27 cellular contexts compared by ENCODE assay signal in the genomic region with DNA sequence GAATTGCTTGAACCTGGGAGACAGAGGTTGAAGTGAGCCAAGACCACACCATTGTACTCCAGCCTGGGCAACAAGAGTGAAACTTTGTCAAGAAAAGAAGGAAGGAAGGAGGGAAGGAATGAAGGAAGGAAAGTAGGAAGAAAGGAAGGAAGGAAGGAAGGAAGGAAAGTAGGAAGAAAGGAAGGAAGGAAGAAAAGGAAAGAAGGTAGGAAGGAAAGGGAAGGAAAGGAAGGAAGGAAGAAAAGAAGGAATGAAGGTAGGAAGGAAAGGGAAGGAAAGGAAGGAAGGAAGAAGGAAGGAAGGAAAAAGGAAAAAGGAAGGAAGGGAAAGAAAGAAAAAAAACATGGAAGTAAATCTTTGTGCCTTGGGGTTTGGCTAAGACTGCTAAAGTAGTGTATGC. TPM values are rescaled to one million over a fixed set of nuclear protein-coding genes. Genes with fewer than 3 reads are reported as not detected.
A peak's percentile ranks its signal among the peaks of the same experiment; 100 is the strongest.
DNase-seq lines count a peak whose midpoint lies in the region; ATAC-seq, FAIRE-seq and TF ChIP-seq lines count a peak whose summit lies in the region.
"Had no signal": no experiment of that assay in that cellular context is flagged by ENCODE, and none has a peak within 500 bp of the region (broad histone marks: within the 10 kb centered on the region; RNA-seq: fewer than 3 reads in every experiment).

No MANE protein-coding gene starts in this region.

- H3K9me3 ChIP-seq in HEK293 (ENCODE audit: control insufficient read depth, insufficient read depth, low read depth, low read length) (no peaks in the 10 kb centered on the region), osteoblast (ENCODE audit: low read depth, low read length) (no peaks in the 10 kb centered on the region)
- H3K9me3 ChIP-seq: BE2C, BLaER1 had no signal

- peaks cover 59% of the 10 kb centered on the region for H3K27me3 ChIP-seq in osteoblast (ENCODE audit: insufficient read depth, low read length)

- H3K27me3 Mint-ChIP-seq in activated naive CD4-positive, alpha-beta T cell treated with anti-CD3 and anti-CD28 coated beads, Interleukin-2, amount 50 U/mL, for 24 hours, result peaks cover 39% of the 10 kb centered on the region
- H3K27me3 Mint-ChIP-seq in WTC11 (ENCODE audit: low read depth), result peaks cover 96% of the 10 kb centered on the region

- POLR2A ChIA-PET in HEK293 (lab: Yijun Ruan, JAX), result no interaction called here
- POLR2A ChIA-PET in WTC11 (lab: Charles Lee), result no interaction called here

- H2AFZ ChIP-seq in osteoblast (ENCODE audit: low read length), result no peak overlapping the region

- no peak for TF ChIP-seq CTCF in HEK293 (tag by site-specific recombination; IDR thresholded peaks at IDR 0.05)
- TF ChIP-seq CTCF in WTC11 (IDR thresholded peaks at IDR 0.05), result no peak
- TF ChIP-seq CTCF in osteoblast (IDR thresholded peaks at IDR 0.05; ENCODE audit: extremely low read depth, low read depth, low read length), result no peak

- no peaks in the 10 kb centered on the region for H3K4me1 Mint-ChIP-seq in activated naive CD4-positive, alpha-beta T cell treated with anti-CD3 and anti-CD28 coated beads, Interleukin-2, amount 50 U/mL, for 24 hours
- no peaks in the 10 kb centered on the region for H3K4me1 Mint-ChIP-seq in WTC11
- H3K4me1 Mint-ChIP-seq: CD14-positive monocyte; CD4-positive, alpha-beta memory T cell had no signal

- CTCF ChIA-PET in HEK293 (lab: Yijun Ruan, JAX) (no interaction called here), WTC11 (lab: Charles Lee) (no interaction called here)

- FAIRE-seq in H54 (lab: Jason Lieb, UNC), result no peak
- FAIRE-seq: A204.1, GM12878, GM12892, GM18507 had no signal

- H3K4me3 ChIP-seq in HEK293 (ENCODE audit: low read depth, low read length), result no peak overlapping the region
- H3K4me3 ChIP-seq in osteoblast (ENCODE audit: insufficient read depth, low read length), result no peak overlapping the region
- H3K4me3 ChIP-seq: BLaER1, GM12878 had no signal

- H3K27ac ChIP-seq in HEK293 (ENCODE audit: extremely low read depth, low read depth, low read length), result no peak overlapping the region
- H3K27ac ChIP-seq in osteoblast (ENCODE audit: low read depth, low read length), result no peak overlapping the region
- H3K27ac ChIP-seq: BLaER1 had no signal

- no peak overlapping the region for H3K4me3 Mint-ChIP-seq in activated naive CD4-positive, alpha-beta T cell treated with anti-CD3 and anti-CD28 coated beads, Interleukin-2, amount 50 U/mL, for 24 hours
- H3K4me3 Mint-ChIP-seq in WTC11, result no peak overlapping the region
- H3K4me3 Mint-ChIP-seq: CD4-positive, alpha-beta memory T cell; CD4-positive, CD25-positive, alpha-beta regulatory T cell; CD8-positive, alpha-beta memory T cell had no signal

- no peak for TF ChIP-seq POLR2A in H54 (IDR thresholded peaks at IDR 0.05; ENCODE audit: low read depth, low read length)

- DNase-seq in activated naive CD4-positive, alpha-beta T cell treated with anti-CD3 and anti-CD28 coated beads, Interleukin-2, amount 50 U/mL, for 16 hours, result no peak
- DNase-seq in WTC11 (ENCODE audit: low spot score) (no peak), H54 (ENCODE audit: insufficient read length, low spot score) (no peak), osteoblast (ENCODE audit: insufficient read length, low spot score, missing footprints) (no peak)
- DNase-seq: 8988T; ACHN; BE2C; C1 segment of cervical spinal cord; CD4-positive, alpha-beta memory T cell; CD4-positive, CD25-positive, alpha-beta regulatory T cell; CD8-positive, alpha-beta memory T cell; COR-L47; DMS 273 treated with DMSO at 0.1 percent for 48 hours; DMS153; DMS79; DND-41; EL had no signal

- H4K20me1 ChIP-seq in osteoblast (ENCODE audit: insufficient read depth, low read length), result no peaks in the 10 kb centered on the region
- H4K20me1 ChIP-seq: BLaER1 had no signal

- H3K27ac Mint-ChIP-seq in activated naive CD4-positive, alpha-beta T cell treated with anti-CD3 and anti-CD28 coated beads, Interleukin-2, amount 50 U/mL, for 24 hours, result peak overlapping the region; percentile 18
- no peak overlapping the region for H3K27ac Mint-ChIP-seq in WTC11
- H3K27ac Mint-ChIP-seq: CD4-positive, CD25-positive, alpha-beta regulatory T cell; CD8-positive, alpha-beta memory T cell had no signal

- ATAC-seq in WTC11, result no peak

- H3K4me2 ChIP-seq in osteoblast (ENCODE audit: insufficient read depth, low read length), result no peak overlapping the region
- H3K4me2 ChIP-seq: BLaER1 had no signal

- no peaks in the 10 kb centered on the region for H3K9me3 Mint-ChIP-seq in activated naive CD4-positive, alpha-beta T cell treated with anti-CD3 and anti-CD28 coated beads, Interleukin-2, amount 50 U/mL, for 24 hours
- no peaks in the 10 kb centered on the region for H3K9me3 Mint-ChIP-seq in WTC11
- H3K9me3 Mint-ChIP-seq: CD8-positive, alpha-beta memory T cell had no signal

- H3K36me3 Mint-ChIP-seq in activated naive CD4-positive, alpha-beta T cell treated with anti-CD3 and anti-CD28 coated beads, Interleukin-2, amount 50 U/mL, for 24 hours, result no peaks in the 10 kb centered on the region
- H3K36me3 Mint-ChIP-seq in WTC11, result no peaks in the 10 kb centered on the region
- H3K36me3 Mint-ChIP-seq: CD14-positive monocyte; CD4-positive, alpha-beta memory T cell; CD4-positive, CD25-positive, alpha-beta regulatory T cell; CD8-positive, alpha-beta memory T cell had no signal

- H3K36me3 ChIP-seq in HEK293 (ENCODE audit: control insufficient read depth in 2 of 2, insufficient read depth in 1 of 2, low read length in 2 of 2), result peaks cover 0 to 4% of the 10 kb centered on the region in 2 experiments; a peak in 2 of 3 replicates
- no peaks in the 10 kb centered on the region for H3K36me3 ChIP-seq in osteoblast (ENCODE audit: insufficient read depth, low read length)
- H3K36me3 ChIP-seq: BE2C, BLaER1 had no signal

- H3K79me2 ChIP-seq in osteoblast (ENCODE audit: insufficient read depth, low read length), result no peaks in the 10 kb centered on the region

- H3K4me1 ChIP-seq in HEK293 (ENCODE audit: control insufficient read depth, insufficient read depth, low read length), result no peaks in the 10 kb centered on the region
- no peaks in the 10 kb centered on the region for H3K4me1 ChIP-seq in osteoblast (ENCODE audit: insufficient read depth, low read length)
- H3K4me1 ChIP-seq: BE2C, BLaER1 had no signal

TF ChIP-seq in HEK293, 187 proteins besides CTCF, POLR2A, EP300 and RAD21 (continues in another document):
- TF ChIP-seq ZNF548 (tag by site-specific recombination; IDR thresholded peaks at IDR 0.05) (peak; percentile 28; the same call in 1 of the 2 replicates), PRDM1 (tag by site-specific recombination; IDR thresholded peaks at IDR 0.05) (peak; percentile 98), ZNF114 (tag by site-specific recombination; IDR thresholded peaks at IDR 0.05) (peak; percentile 36; the same call in 1 of the 2 replicates), ZNF521 (tag by site-specific recombination; IDR thresholded peaks at IDR 0.05) (0 out of 2 replicates have a peak, but pooled peaks have one; percentile 64), ZNF366 (tag by site-specific recombination; conservative IDR thresholded peaks at IDR 0.05) (peak; percentile 100), ZBTB7A (tag by site-specific recombination; IDR thresholded peaks at IDR 0.05; ENCODE audit: low read depth) (no peak), ZNF777 (tag by site-specific recombination; IDR thresholded peaks at IDR 0.05; ENCODE audit: borderline replicate concordance) (0 out of 2 replicates have a peak, but pooled peaks have one; percentile 25)
- TF ChIP-seq, protein P1, sequence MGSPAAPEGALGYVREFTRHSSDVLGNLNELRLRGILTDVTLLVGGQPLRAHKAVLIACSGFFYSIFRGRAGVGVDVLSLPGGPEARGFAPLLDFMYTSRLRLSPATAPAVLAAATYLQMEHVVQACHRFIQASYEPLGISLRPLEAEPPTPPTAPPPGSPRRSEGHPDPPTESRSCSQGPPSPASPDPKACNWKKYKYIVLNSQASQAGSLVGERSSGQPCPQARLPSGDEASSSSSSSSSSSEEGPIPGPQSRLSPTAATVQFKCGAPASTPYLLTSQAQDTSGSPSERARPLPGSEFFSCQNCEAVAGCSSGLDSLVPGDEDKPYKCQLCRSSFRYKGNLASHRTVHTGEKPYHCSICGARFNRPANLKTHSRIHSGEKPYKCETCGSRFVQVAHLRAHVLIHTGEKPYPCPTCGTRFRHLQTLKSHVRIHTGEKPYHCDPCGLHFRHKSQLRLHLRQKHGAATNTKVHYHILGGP (tag by site-specific recombination; IDR thresholded peaks at IDR 0.05), result 0 out of 2 replicates have a peak, but pooled peaks have one; percentile 22

TF ChIP-seq in WTC11, 78 proteins besides CTCF, POLR2A, EP300 and RAD21 (continues in another document):
- TF ChIP-seq CDX4 (CRISPR knock-in tag; IDR thresholded peaks at IDR 0.05; ENCODE audit: borderline replicate concordance) (no peak), ZNF232 (CRISPR knock-in tag; IDR thresholded peaks at IDR 0.05) (no peak)
- TF ChIP-seq, protein P2, sequence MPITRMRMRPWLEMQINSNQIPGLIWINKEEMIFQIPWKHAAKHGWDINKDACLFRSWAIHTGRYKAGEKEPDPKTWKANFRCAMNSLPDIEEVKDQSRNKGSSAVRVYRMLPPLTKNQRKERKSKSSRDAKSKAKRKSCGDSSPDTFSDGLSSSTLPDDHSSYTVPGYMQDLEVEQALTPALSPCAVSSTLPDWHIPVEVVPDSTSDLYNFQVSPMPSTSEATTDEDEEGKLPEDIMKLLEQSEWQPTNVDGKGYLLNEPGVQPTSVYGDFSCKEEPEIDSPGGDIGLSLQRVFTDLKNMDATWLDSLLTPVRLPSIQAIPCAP (CRISPR knock-in tag; IDR thresholded peaks at IDR 0.05), result no peak

RNA-seq across cellular contexts. Expression of gene ULBP1, which starts 11.7 kb away (rescaled TPM):
- total RNA-seq in WTC11 (2021), result 0.64 to 0.81 TPM (median 0.64 TPM) in 3 replicates
- total RNA-seq in osteoblast, result 0.72 and 0.88 TPM in 2 replicates
- total RNA-seq: CD4-positive, alpha-beta memory T cell; G401; GM12878 had no signal

RNA-seq across cellular contexts. Expression of gene ULBP2, which starts 33.6 kb away (rescaled TPM):
- total RNA-seq in WTC11 (2021) (0.13 to 0.23 TPM in 2 of 3 replicates, not detected in the other), osteoblast (2.5 and 3.2 TPM in 2 replicates)
- total RNA-seq: CD4-positive, alpha-beta memory T cell had no signal

RNA-seq across cellular contexts. Expression of gene RAET1L, which starts 49.9 kb away (rescaled TPM):
- total RNA-seq in WTC11 (2021), result not detected in 3 replicates
- not detected in 2 replicates for total RNA-seq in osteoblast
- total RNA-seq: A673; CD4-positive, alpha-beta memory T cell; CD4-positive, CD25-positive, alpha-beta regulatory T cell; CD8-positive, alpha-beta memory T cell; G401; GM12878 had no signal

RNA-seq across cellular contexts. Expression of gene RAET1G, which starts 52.5 kb away (rescaled TPM):
- total RNA-seq in WTC11 (2021) (not detected in 3 replicates), osteoblast (1.5 and 1.8 TPM in 2 replicates)
- total RNA-seq: CD4-positive, alpha-beta memory T cell; CD8-positive, alpha-beta memory T cell; G401; GM12878 had no signal
